In genomic region chr1:69497847-69498246, GRCh38 we compare ENCODE assay signal across 1 cellular context.
TF ChIP-seq lines count a peak whose summit lies in the region.

No MANE protein-coding gene starts in this region.

TF ChIP-seq in K562, 482 proteins besides CTCF, POLR2A, EP300 and RAD21 (continued from another document):
- TF ChIP-seq KLF16 (IDR thresholded peaks at IDR 0.05) (peak; percentile 41; the same call in 1 of the 2 replicates), CGGBP1 (CRISPR knock-in tag; IDR thresholded peaks at IDR 0.05) (no peak), PTBP1 (IDR thresholded peaks at IDR 0.05; ENCODE audit: low read depth, low read length) (no peak), NUFIP1 (IDR thresholded peaks at IDR 0.05; ENCODE audit: partially characterized antibody) (no peak), MCM5 (IDR thresholded peaks at IDR 0.05; ENCODE audit: low read depth) (no peak), EZH2 (IDR thresholded peaks at IDR 0.05; ENCODE audit: borderline replicate concordance, low read depth, low read length) (no peak), HMG20A (CRISPR knock-in tag; conservative IDR thresholded peaks at IDR 0.05) (no peak), CEBPZ (IDR thresholded peaks at IDR 0.05; ENCODE audit: borderline replicate concordance, low read depth, low read length) (no peak), CREB5 (CRISPR knock-in tag; IDR thresholded peaks at IDR 0.05) (no peak), CBFA2T3 (IDR thresholded peaks at IDR 0.05) (peak; percentile 71), DPF2 (IDR thresholded peaks at IDR 0.05) (peak; percentile 54), NRF1 (conservative IDR thresholded peaks at IDR 0.05 in 1 of 2, IDR thresholded peaks at IDR 0.05 in 1 of 2) (no peak), TEAD1 (CRISPR knock-in tag; IDR thresholded peaks at IDR 0.05) (0 out of 4 replicates have a peak, but pooled peaks of 1 of the 2 experiments have one; percentile 37), ARID1B (IDR thresholded peaks at IDR 0.05) (peak; percentile 69), ZNF316 (IDR thresholded peaks at IDR 0.05) (no peak), MCM2 (IDR thresholded peaks at IDR 0.05; ENCODE audit: low read depth) (no peak), NFIX (CRISPR knock-in tag; IDR thresholded peaks at IDR 0.05; ENCODE audit: low read depth) (no peak), HNRNPH1 (optimal IDR thresholded peaks at IDR 0.05; ENCODE audit: low read depth, low read length) (no peak), C11orf30 (IDR thresholded peaks at IDR 0.05; ENCODE audit: low read depth) (no peak), COPS2 (conservative IDR thresholded peaks at IDR 0.05) (no peak), GATAD2B (IDR thresholded peaks at IDR 0.05; ENCODE audit: borderline replicate concordance) (no peak), PTRF (tag; IDR thresholded peaks at IDR 0.05) (no peak), NR4A1 (CRISPR knock-in tag; IDR thresholded peaks at IDR 0.05) (no peak), NR4A1 (tag; IDR thresholded peaks at IDR 0.05) (no peak), CBX5 (IDR thresholded peaks at IDR 0.05; ENCODE audit: borderline replicate concordance, low read depth) (no peak), DIDO1 (tag; IDR thresholded peaks at IDR 0.05; ENCODE audit: low read depth) (no peak), XRCC3 (IDR thresholded peaks at IDR 0.05) (no peak), ZNF407 (IDR thresholded peaks at IDR 0.05; ENCODE audit: low read depth) (no peak)
- TF ChIP-seq, protein P1, sequence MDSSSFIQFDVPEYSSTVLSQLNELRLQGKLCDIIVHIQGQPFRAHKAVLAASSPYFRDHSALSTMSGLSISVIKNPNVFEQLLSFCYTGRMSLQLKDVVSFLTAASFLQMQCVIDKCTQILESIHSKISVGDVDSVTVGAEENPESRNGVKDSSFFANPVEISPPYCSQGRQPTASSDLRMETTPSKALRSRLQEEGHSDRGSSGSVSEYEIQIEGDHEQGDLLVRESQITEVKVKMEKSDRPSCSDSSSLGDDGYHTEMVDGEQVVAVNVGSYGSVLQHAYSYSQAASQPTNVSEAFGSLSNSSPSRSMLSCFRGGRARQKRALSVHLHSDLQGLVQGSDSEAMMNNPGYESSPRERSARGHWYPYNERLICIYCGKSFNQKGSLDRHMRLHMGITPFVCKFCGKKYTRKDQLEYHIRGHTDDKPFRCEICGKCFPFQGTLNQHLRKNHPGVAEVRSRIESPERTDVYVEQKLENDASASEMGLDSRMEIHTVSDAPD (CRISPR knock-in tag; IDR thresholded peaks at IDR 0.05), result no peak
- TF ChIP-seq, protein P2, sequence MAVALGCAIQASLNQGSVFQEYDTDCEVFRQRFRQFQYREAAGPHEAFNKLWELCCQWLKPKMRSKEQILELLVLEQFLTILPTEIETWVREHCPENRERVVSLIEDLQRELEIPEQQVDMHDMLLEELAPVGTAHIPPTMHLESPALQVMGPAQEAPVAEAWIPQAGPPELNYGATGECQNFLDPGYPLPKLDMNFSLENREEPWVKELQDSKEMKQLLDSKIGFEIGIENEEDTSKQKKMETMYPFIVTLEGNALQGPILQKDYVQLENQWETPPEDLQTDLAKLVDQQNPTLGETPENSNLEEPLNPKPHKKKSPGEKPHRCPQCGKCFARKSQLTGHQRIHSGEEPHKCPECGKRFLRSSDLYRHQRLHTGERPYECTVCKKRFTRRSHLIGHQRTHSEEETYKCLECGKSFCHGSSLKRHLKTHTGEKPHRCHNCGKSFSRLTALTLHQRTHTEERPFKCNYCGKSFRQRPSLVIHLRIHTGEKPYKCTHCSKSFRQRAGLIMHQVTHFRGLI (CRISPR knock-in tag; IDR thresholded peaks at IDR 0.05), result no peak
- TF ChIP-seq, protein P3, sequence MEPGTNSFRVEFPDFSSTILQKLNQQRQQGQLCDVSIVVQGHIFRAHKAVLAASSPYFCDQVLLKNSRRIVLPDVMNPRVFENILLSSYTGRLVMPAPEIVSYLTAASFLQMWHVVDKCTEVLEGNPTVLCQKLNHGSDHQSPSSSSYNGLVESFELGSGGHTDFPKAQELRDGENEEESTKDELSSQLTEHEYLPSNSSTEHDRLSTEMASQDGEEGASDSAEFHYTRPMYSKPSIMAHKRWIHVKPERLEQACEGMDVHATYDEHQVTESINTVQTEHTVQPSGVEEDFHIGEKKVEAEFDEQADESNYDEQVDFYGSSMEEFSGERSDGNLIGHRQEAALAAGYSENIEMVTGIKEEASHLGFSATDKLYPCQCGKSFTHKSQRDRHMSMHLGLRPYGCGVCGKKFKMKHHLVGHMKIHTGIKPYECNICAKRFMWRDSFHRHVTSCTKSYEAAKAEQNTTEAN (CRISPR knock-in tag; IDR thresholded peaks at IDR 0.05), result no peak
